Comparison of ENCODE assay signal across 9 cellular contexts in genomic region chr17:1720856-1721386, GRCh38. TPM values are rescaled to one million over a fixed set of nuclear protein-coding genes. Genes with fewer than 3 reads are reported as not detected.
DNase-seq lines count a peak whose midpoint lies in the region; ATAC-seq and TF ChIP-seq lines count a peak whose summit lies in the region.
"Had no signal": no experiment of that assay in that cellular context is flagged by ENCODE, and none has a peak within 500 bp of the region (broad histone marks: within the 10 kb centered on the region; RNA-seq: fewer than 3 reads in every experiment).

No MANE protein-coding gene starts in this region.

- peaks cover 3% of the 10 kb centered on the region for H3K27me3 Mint-ChIP-seq in CD4-positive, alpha-beta T cell
- peaks cover 1% of the 10 kb centered on the region for H3K27me3 Mint-ChIP-seq in activated naive CD8-positive, alpha-beta T cell treated with anti-CD3 and anti-CD28 coated beads, Interleukin-2, amount 10 ng/mL, durations not matched to agents 7 days and 5 days
- H3K27me3 Mint-ChIP-seq: stimulated activated naive CD8-positive, alpha-beta T cell treated with anti-CD3 and anti-CD28 coated beads, Interleukin-15, Interleukin-2, amounts not matched to agents 100 ng/mL and 50 ng/mL, for 24 hours had no signal

- no peaks in the 10 kb centered on the region for H3K9me3 ChIP-seq in CD4-positive, alpha-beta T cell (ENCODE audit: control insufficient read depth, low read length)
- H3K9me3 ChIP-seq in HEK293 (ENCODE audit: control insufficient read depth, insufficient read depth, low read depth, low read length): no peaks in the 10 kb centered on the region
- no peaks in the 10 kb centered on the region for H3K9me3 ChIP-seq in SJSA1 (replicated peaks)

- H3K27ac Mint-ChIP-seq in CD4-positive, alpha-beta T cell: peak overlapping the region; percentile 79
- no peak overlapping the region for H3K27ac Mint-ChIP-seq in activated naive CD8-positive, alpha-beta T cell treated with anti-CD3 and anti-CD28 coated beads, Interleukin-2, amount 10 ng/mL, durations not matched to agents 7 days and 5 days
- H3K27ac Mint-ChIP-seq: stimulated activated naive CD8-positive, alpha-beta T cell treated with anti-CD3 and anti-CD28 coated beads, Interleukin-15, Interleukin-2, amounts not matched to agents 100 ng/mL and 50 ng/mL, for 24 hours had no signal

- H3K4me1 Mint-ChIP-seq in CD4-positive, alpha-beta T cell (ENCODE audit: low read depth): peaks cover 46% of the 10 kb centered on the region
- H3K4me1 Mint-ChIP-seq in activated naive CD8-positive, alpha-beta T cell treated with anti-CD3 and anti-CD28 coated beads, Interleukin-2, amount 10 ng/mL, durations not matched to agents 7 days and 5 days: peaks cover 31% of the 10 kb centered on the region

- H3K9me3 Mint-ChIP-seq in CD4-positive, alpha-beta T cell: no peaks in the 10 kb centered on the region
- H3K9me3 Mint-ChIP-seq in activated naive CD8-positive, alpha-beta T cell treated with anti-CD3 and anti-CD28 coated beads, Interleukin-2, amount 10 ng/mL, durations not matched to agents 7 days and 5 days: no peaks in the 10 kb centered on the region
- H3K9me3 Mint-ChIP-seq: stimulated activated naive CD8-positive, alpha-beta T cell treated with anti-CD3 and anti-CD28 coated beads, Interleukin-15, Interleukin-2, amounts not matched to agents 100 ng/mL and 50 ng/mL, for 24 hours had no signal

- peaks cover 3% of the 10 kb centered on the region for H3K4me1 ChIP-seq in HEK293 (ENCODE audit: control insufficient read depth, insufficient read depth, low read length)
- H3K4me1 ChIP-seq in SJSA1 (replicated peaks): peaks cover 46% of the 10 kb centered on the region

- H3K4me3 ChIP-seq in HEK293 (ENCODE audit: low read depth, low read length): no peak overlapping the region
- H3K4me3 ChIP-seq in SJSA1: no peak overlapping the region

- CTCF ChIA-PET in CD4-positive, alpha-beta T cell (lab: Charles Lee): interaction anchor here (0.7 to 3.1 kb wide), 8 partner anchors 44 to 144 kb away, joined by 3 to 11 read pairs (median 4); partner anchors contain the start of gene SMYD4
- CTCF ChIA-PET in HEK293 (lab: Yijun Ruan, JAX): interaction anchor here (0.6 to 8.4 kb wide), 40 partner anchors 8 to 677 kb away, joined by 3 to 104 read pairs (median 4); partner anchors contain the start of gene RTN4RL1

- peaks cover 0 to 2% of the 10 kb centered on the region in 2 experiments; a peak in 1 of 3 replicates for H3K36me3 ChIP-seq in HEK293 (ENCODE audit: control insufficient read depth in 2 of 2, insufficient read depth in 1 of 2, low read length in 2 of 2)
- H3K36me3 ChIP-seq in SJSA1: peaks cover 3% of the 10 kb centered on the region; the same call in 1 of the 2 replicates

- intact Hi-C loops in CD4-positive, alpha-beta T cell (cut with DNase I, micrococcal nuclease): loop anchor here (1.0 to 10.0 kb wide), 7 partner anchors 41 to 564 kb away; partner anchors contain the start of genes RTN4RL1 (in 1 of the 2) and SERPINF1 (in 1 of the 2)

- no peaks in the 10 kb centered on the region for H3K27me3 ChIP-seq in CD4-positive, alpha-beta T cell (ENCODE audit: control insufficient read depth, insufficient read depth, low read length)
- H3K27me3 ChIP-seq in SJSA1 (replicated peaks): no peaks in the 10 kb centered on the region

- H3K27ac ChIP-seq in CD4-positive, alpha-beta T cell (ENCODE audit: low read depth, low read length): no peak overlapping the region
- H3K27ac ChIP-seq in HEK293 (ENCODE audit: extremely low read depth, low read depth, low read length): no peak overlapping the region
- H3K27ac ChIP-seq in SJSA1: no peak overlapping the region

- DNase-seq in CD4-positive, alpha-beta T cell: peak; percentile 52 to 77 (median 62)
- DNase-seq in SJSA1 (ENCODE audit: low read depth in 1 of 2, low spot score in 2 of 2): peak; percentile 46 to 51
- peak; percentile 73 for DNase-seq in activated naive CD8-positive, alpha-beta T cell treated with anti-CD3 and anti-CD28 coated beads, Interleukin-2, amount 10 ng/mL, durations not matched to agents 7 days and 5 days
- DNase-seq in hepatic stellate cell (ENCODE audit: low spot score): peak; percentile 47
- peak; percentile 65 for DNase-seq in stimulated activated CD4-positive, alpha-beta T cell treated with anti-CD3 and anti-CD28 coated beads, Interleukin-12 subunit alpha, Interleukin-12 subunit beta, amount 100 ng/mL, for 4 hours
- DNase-seq in cerebellar nuclear complex (lab: John Stamatoyannopoulos, UW): no peak
- DNase-seq in epidermal melanocyte (ENCODE audit: insufficient read length, low spot score): no peak

- POLR2A ChIA-PET in CD4-positive, alpha-beta T cell (lab: Charles Lee): interaction anchor here (1.1 to 4.8 kb wide), 4 partner anchors 43 to 151 kb away, joined by 3 to 34 read pairs (median 10); no protein-coding TSS in a partner anchor
- POLR2A ChIA-PET in HEK293 (lab: Yijun Ruan, JAX): interaction anchor here (0.5 to 1.5 kb wide), 4 partner anchors 48 to 108 kb away, joined by 3 to 5 read pairs (median 4); partner anchors contain the start of gene SMYD4
- POLR2A ChIA-PET in activated naive CD8-positive, alpha-beta T cell treated with anti-CD3 and anti-CD28 coated beads, Interleukin-2, amount 10 ng/mL, durations not matched to agents 7 days and 5 days (lab: Charles Lee): interaction anchor here (0.9 to 2.8 kb wide), 4 partner anchors 18 to 109 kb away, joined by 3 to 16 read pairs (median 8); partner anchors contain the start of genes RPA1 and SMYD4

- H3K4me3 Mint-ChIP-seq in CD4-positive, alpha-beta T cell: peak overlapping the region; percentile 77
- no peak overlapping the region for H3K4me3 Mint-ChIP-seq in activated naive CD8-positive, alpha-beta T cell treated with anti-CD3 and anti-CD28 coated beads, Interleukin-2, amount 10 ng/mL, durations not matched to agents 7 days and 5 days
- H3K4me3 Mint-ChIP-seq: stimulated activated naive CD8-positive, alpha-beta T cell treated with anti-CD3 and anti-CD28 coated beads, Interleukin-15, Interleukin-2, amounts not matched to agents 100 ng/mL and 50 ng/mL, for 24 hours had no signal

- ATAC-seq in CD4-positive, alpha-beta T cell (ENCODE audit: poor library complexity): no peak
- ATAC-seq in activated naive CD8-positive, alpha-beta T cell treated with anti-CD3 and anti-CD28 coated beads, Interleukin-2, amount 10 ng/mL, durations not matched to agents 7 days and 5 days (ENCODE audit: low read depth): no peak

- H3K36me3 Mint-ChIP-seq in CD4-positive, alpha-beta T cell (ENCODE audit: low read depth): peaks cover 22% of the 10 kb centered on the region
- peaks cover 2% of the 10 kb centered on the region for H3K36me3 Mint-ChIP-seq in activated naive CD8-positive, alpha-beta T cell treated with anti-CD3 and anti-CD28 coated beads, Interleukin-2, amount 10 ng/mL, durations not matched to agents 7 days and 5 days

- TF ChIP-seq CTCF in CD4-positive, alpha-beta T cell (IDR thresholded peaks at IDR 0.05): peak; percentile 93
- TF ChIP-seq CTCF in HEK293 (tag by site-specific recombination; IDR thresholded peaks at IDR 0.05): peak; percentile 83

TF ChIP-seq in HEK293, 187 proteins besides CTCF, POLR2A, EP300 and RAD21 (continues in another document):
- TF ChIP-seq ZFP69B (tag by site-specific recombination; IDR thresholded peaks at IDR 0.05): no peak
- no peak for TF ChIP-seq ZBTB48 (tag by site-specific recombination; IDR thresholded peaks at IDR 0.05)
- no peak for TF ChIP-seq EGR2 (tag by site-specific recombination; IDR thresholded peaks at IDR 0.05; ENCODE audit: low read depth)
- 0 out of 2 replicates have a peak, but pooled peaks have one; percentile 13 for TF ChIP-seq SP7 (tag by site-specific recombination; IDR thresholded peaks at IDR 0.05)
- TF ChIP-seq ZNF2 (tag by site-specific recombination; IDR thresholded peaks at IDR 0.05): 0 out of 2 replicates have a peak, but pooled peaks have one; percentile 41

RNA-seq across cellular contexts. Expression of gene WDR81, which starts 3.6 kb away (rescaled TPM):
- 10 to 100 TPM; 24.8 to 25.0 TPM for total RNA-seq in CD4-positive, alpha-beta T cell
- total RNA-seq in SJSA1 (2014; rRNA removed; shearing (Covaris generic)): 5.1 and 10.8 TPM in 2 replicates
- total RNA-seq in activated naive CD8-positive, alpha-beta T cell treated with anti-CD3 and anti-CD28 coated beads, Interleukin-2, amount 10 ng/mL, durations not matched to agents 7 days and 5 days: 10 to 100 TPM; 35.8 to 36.7 TPM

RNA-seq across cellular contexts. Expression of gene TLCD2, which starts 10.7 kb away (rescaled TPM):
- total RNA-seq in CD4-positive, alpha-beta T cell: under 1 TPM; 0.19 to 0.34 TPM
- 0.34 and 0.95 TPM in 2 replicates for total RNA-seq in SJSA1 (2014; rRNA removed; shearing (Covaris generic))
- under 1 TPM; 0.20 to 0.30 TPM for total RNA-seq in activated naive CD8-positive, alpha-beta T cell treated with anti-CD3 and anti-CD28 coated beads, Interleukin-2, amount 10 ng/mL, durations not matched to agents 7 days and 5 days

RNA-seq across cellular contexts. Expression of gene SERPINF2, which starts 21.8 kb away (rescaled TPM):
- under 1 TPM; 0.49 to 0.59 TPM for total RNA-seq in CD4-positive, alpha-beta T cell
- not detected in 2 replicates for total RNA-seq in SJSA1 (2014; rRNA removed; shearing (Covaris generic))
- total RNA-seq in activated naive CD8-positive, alpha-beta T cell treated with anti-CD3 and anti-CD28 coated beads, Interleukin-2, amount 10 ng/mL, durations not matched to agents 7 days and 5 days: under 1 TPM; 0.23 to 0.33 TPM

RNA-seq across cellular contexts. Expression of gene PRPF8, which starts 36.3 kb away (rescaled TPM):
- 100 to 1,000 TPM; 550 to 572 TPM for total RNA-seq in CD4-positive, alpha-beta T cell
- 47.1 and 73.3 TPM in 2 replicates for total RNA-seq in SJSA1 (2014; rRNA removed; shearing (Covaris generic))
- total RNA-seq in activated naive CD8-positive, alpha-beta T cell treated with anti-CD3 and anti-CD28 coated beads, Interleukin-2, amount 10 ng/mL, durations not matched to agents 7 days and 5 days: 100 to 1,000 TPM; 346 to 350 TPM

RNA-seq across cellular contexts. Expression of gene SERPINF1, which starts 40.9 kb away (rescaled TPM):
- total RNA-seq in CD4-positive, alpha-beta T cell: 1 to 10 TPM; 3.0 to 4.8 TPM
- not detected in 2 replicates for total RNA-seq in SJSA1 (2014; rRNA removed; shearing (Covaris generic))
- 1 to 10 TPM; 2.2 to 2.8 TPM for total RNA-seq in activated naive CD8-positive, alpha-beta T cell treated with anti-CD3 and anti-CD28 coated beads, Interleukin-2, amount 10 ng/mL, durations not matched to agents 7 days and 5 days

Comparison
In these comparisons a context has a peak if more than half of its experiments do, and no peak if none do; other contexts are left out.
1. DNase-seq: peak in CD4-positive, alpha-beta T cell (10 of 10), SJSA1 (2 of 2), activated naive CD8-positive, alpha-beta T cell treated with anti-CD3 and anti-CD28 coated beads, Interleukin-2, amount 10 ng/mL, durations not matched to agents 7 days and 5 days (single experiment), hepatic stellate cell (single experiment) and stimulated activated CD4-positive, alpha-beta T cell treated with anti-CD3 and anti-CD28 coated beads, Interleukin-12 subunit alpha, Interleukin-12 subunit beta, amount 100 ng/mL, for 4 hours (single experiment); none in cerebellar nuclear complex (0 of 2) and epidermal melanocyte (single experiment).